28 cellular contexts compared by ENCODE assay signal in genomic region chr14:32661216-32661615, GRCh38.
"Had no signal": no experiment of that assay in that cellular context is flagged by ENCODE, and none has a peak within 500 bp of the region (broad histone marks: within the 10 kb centered on the region; RNA-seq: fewer than 3 reads in every experiment).

No MANE protein-coding gene starts in this region.

- H3K36me3 ChIP-seq: neutrophil, pancreas, prostate gland, right atrium auricular region, right lobe of liver, sigmoid colon, stomach, thoracic aorta, thyroid gland, tibial nerve, upper lobe of left lung, uterus had no signal

- H3K36me3 Mint-ChIP-seq: naive thymus-derived CD8-positive, alpha-beta T cell; natural killer cell treated with Interleukin-12 subunit alpha and Interleukin-12 subunit beta and Interleukin-15 and Interleukin-18, amount 100 ng/mL, for 72 hours; stimulated activated effector memory CD8-positive, alpha-beta T cell treated with anti-CD3 and anti-CD28 coated beads, Interleukin-12 subunit alpha, Interleukin-12 subunit beta, amount 100 ng/mL, for 72 hours; stimulated activated naive B cell treated with anti-CD40 and anti-IgM and Interleukin-4, amounts not matched to agents 10 μg/mL and 1 μg/mL and 100 μg/mL, for 72 hours had no signal

- H3K9me3 Mint-ChIP-seq: nephron progenitor cell; neural crest cell; stimulated activated naive CD8-positive, alpha-beta T cell treated with anti-CD3 and anti-CD28 coated beads, Interleukin-15, Interleukin-2, amounts not matched to agents 100 ng/mL and 50 ng/mL, for 24 hours had no signal

- H3K4me3 Mint-ChIP-seq: naive thymus-derived CD8-positive, alpha-beta T cell; natural killer cell treated with Interleukin-12 subunit alpha and Interleukin-12 subunit beta and Interleukin-15 and Interleukin-18, amount 100 ng/mL, for 72 hours; nephron progenitor cell; neural crest cell; stimulated activated effector memory CD8-positive, alpha-beta T cell treated with anti-CD3 and anti-CD28 coated beads, Interleukin-12 subunit alpha, Interleukin-12 subunit beta, amount 100 ng/mL, for 72 hours; stimulated activated naive B cell treated with anti-CD40 and anti-IgM and Interleukin-4, amounts not matched to agents 10 μg/mL and 1 μg/mL and 100 μg/mL, for 72 hours; stimulated activated naive CD8-positive, alpha-beta T cell treated with anti-CD3 and anti-CD28 coated beads, Interleukin-15, Interleukin-2, amounts not matched to agents 100 ng/mL and 50 ng/mL, for 24 hours had no signal

- H3K4me1 ChIP-seq: pancreas, prostate gland, right atrium auricular region, right lobe of liver, stomach, thyroid gland, tibial nerve, upper lobe of left lung, uterus had no signal

- H3K27ac Mint-ChIP-seq: naive thymus-derived CD8-positive, alpha-beta T cell; natural killer cell treated with Interleukin-12 subunit alpha and Interleukin-12 subunit beta and Interleukin-15 and Interleukin-18, amount 100 ng/mL, for 72 hours; nephron progenitor cell; stimulated activated effector memory CD8-positive, alpha-beta T cell treated with anti-CD3 and anti-CD28 coated beads, Interleukin-12 subunit alpha, Interleukin-12 subunit beta, amount 100 ng/mL, for 72 hours; stimulated activated naive B cell treated with anti-CD40 and anti-IgM and Interleukin-4, amounts not matched to agents 10 μg/mL and 1 μg/mL and 100 μg/mL, for 72 hours; stimulated activated naive CD8-positive, alpha-beta T cell treated with anti-CD3 and anti-CD28 coated beads, Interleukin-15, Interleukin-2, amounts not matched to agents 100 ng/mL and 50 ng/mL, for 24 hours had no signal

- H3K9me3 ChIP-seq: neutrophil, pancreas, prostate gland, right atrium auricular region, right lobe of liver, sigmoid colon, stomach, thoracic aorta, thyroid gland, tibial nerve, upper lobe of left lung, uterus had no signal

- H3K4me3 ChIP-seq: pancreas, prostate gland, right atrium auricular region, right lobe of liver, sigmoid colon, stomach, thoracic aorta, thyroid gland, tibial nerve, upper lobe of left lung, uterus had no signal

- ATAC-seq: naive thymus-derived CD8-positive, alpha-beta T cell; natural killer cell treated with Interleukin-12 subunit alpha and Interleukin-12 subunit beta and Interleukin-15 and Interleukin-18, amount 100 ng/mL, for 72 hours; pancreas; right lobe of liver; stimulated activated effector memory CD8-positive, alpha-beta T cell treated with anti-CD3 and anti-CD28 coated beads, Interleukin-12 subunit alpha, Interleukin-12 subunit beta, amount 100 ng/mL, for 72 hours; stimulated activated naive B cell treated with anti-CD40 and anti-IgM and Interleukin-4, amounts not matched to agents 10 μg/mL and 1 μg/mL and 100 μg/mL, for 72 hours had no signal

- H3K4me1 Mint-ChIP-seq: naive thymus-derived CD8-positive, alpha-beta T cell; stimulated activated effector memory CD8-positive, alpha-beta T cell treated with anti-CD3 and anti-CD28 coated beads, Interleukin-12 subunit alpha, Interleukin-12 subunit beta, amount 100 ng/mL, for 72 hours had no signal

- DNase-seq: naive thymus-derived CD8-positive, alpha-beta T cell; nephron progenitor cell; nucleus accumbens; pancreas; retina; right lobe of liver; sigmoid colon; small intestine; stimulated activated CD4-positive, alpha-beta T cell treated with anti-CD3 and anti-CD28 coated beads, Interleukin-15, amount 100 ng/mL, for 24 hours; stimulated activated CD4-positive, alpha-beta T cell treated with anti-CD3 and anti-CD28 coated beads, Interleukin-2, amount 100 ng/mL, for 24 hours; stimulated activated CD4-positive, alpha-beta T cell treated with anti-CD3 and anti-CD28 coated beads, Interleukin-2, amount 100 ng/mL, for 48 hours; stimulated activated CD4-positive, alpha-beta T cell treated with anti-CD3 and anti-CD28 coated beads, Interleukin-4, amount 100 ng/mL, for 24 hours; stimulated activated naive B cell treated with anti-CD40 and anti-IgM and Interleukin-4, amounts not matched to agents 10 μg/mL and 1 μg/mL and 100 μg/mL, for 72 hours; stimulated activated naive CD4-positive, alpha-beta T cell treated with Interleukin-2 at 50 U/mL for 16 hours; stomach; thyroid gland; trophoblast cell; upper lobe of left lung; uterus had no signal

- H3K27me3 ChIP-seq: neutrophil, pancreas, right atrium auricular region, right lobe of liver, sigmoid colon, stomach, thyroid gland, tibial nerve, upper lobe of left lung, uterus had no signal

- H3K27ac ChIP-seq: neutrophil, pancreas, prostate gland, right atrium auricular region, right lobe of liver, sigmoid colon, stomach, thoracic aorta, thyroid gland, tibial nerve, upper lobe of left lung, uterus had no signal

- H3K27me3 Mint-ChIP-seq: natural killer cell treated with Interleukin-12 subunit alpha and Interleukin-12 subunit beta and Interleukin-15 and Interleukin-18, amount 100 ng/mL, for 72 hours; stimulated activated naive CD8-positive, alpha-beta T cell treated with anti-CD3 and anti-CD28 coated beads, Interleukin-15, Interleukin-2, amounts not matched to agents 100 ng/mL and 50 ng/mL, for 24 hours had no signal
